14 cellular contexts compared by ENCODE assay signal in the genomic region with DNA sequence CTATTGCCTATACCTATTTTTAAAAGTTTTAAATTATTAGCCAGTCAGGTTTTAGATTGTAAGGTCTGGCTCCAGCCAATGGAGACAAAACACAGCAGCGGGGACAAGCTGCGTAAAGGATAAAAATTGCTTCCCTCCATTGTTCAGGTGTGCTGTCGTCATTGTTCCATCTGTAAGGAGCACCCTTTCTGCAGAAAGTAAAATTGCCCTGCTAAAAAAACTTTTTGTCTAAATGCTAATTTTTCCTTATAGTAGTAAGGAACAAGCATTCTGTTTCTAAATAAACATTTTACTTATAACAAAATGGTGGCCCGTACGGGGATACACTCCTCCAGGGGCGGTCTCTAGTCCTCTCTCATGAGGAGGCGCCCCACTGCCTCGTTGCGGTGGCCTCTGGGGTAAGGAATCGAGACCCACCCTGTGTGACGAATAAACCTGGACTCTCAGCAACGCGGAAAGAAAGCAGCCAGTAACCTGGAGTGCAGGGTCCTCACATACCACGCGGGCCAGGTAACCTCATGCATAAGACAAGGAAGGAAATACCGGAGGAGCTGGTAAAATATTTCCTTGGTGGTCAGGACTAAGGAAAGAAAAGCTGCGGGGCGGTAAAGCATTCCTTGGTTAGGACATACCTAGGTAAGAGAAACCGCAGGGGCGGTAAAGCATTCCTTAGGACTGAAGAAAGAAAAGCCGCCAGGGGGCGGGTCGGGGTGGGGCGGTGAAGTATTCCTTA.
"Had no signal": no experiment of that assay in that cellular context is flagged by ENCODE, and none has a peak within 500 bp of the region (broad histone marks: within the 10 kb centered on the region; RNA-seq: fewer than 3 reads in every experiment).

No MANE protein-coding gene starts in this region.

- H3K4me1 ChIP-seq: ascending aorta, gastrocnemius medialis, lower lobe of right lung, sigmoid colon, suprapubic skin, upper lobe of left lung had no signal

- H3K4me3 Mint-ChIP-seq: activated CD4-positive, alpha-beta memory T cell treated with anti-CD3 and anti-CD28 coated beads for 36 hours; naive thymus-derived CD8-positive, alpha-beta T cell had no signal

- H3K27ac Mint-ChIP-seq: activated CD4-positive, alpha-beta memory T cell treated with anti-CD3 and anti-CD28 coated beads for 36 hours had no signal

- H3K27ac ChIP-seq: ascending aorta, gastrocnemius medialis, lower lobe of right lung, sigmoid colon, suprapubic skin, upper lobe of left lung had no signal

- ATAC-seq: activated CD4-positive, CD25-positive, alpha-beta regulatory T cell treated with anti-CD3 and anti-CD28 coated beads, Interleukin-2, amount 50 U/mL, for 24 hours; gastrocnemius medialis; left cardiac atrium; lower lobe of right lung; naive thymus-derived CD8-positive, alpha-beta T cell had no signal

- H3K27me3 ChIP-seq: ascending aorta, gastrocnemius medialis, sigmoid colon, suprapubic skin, upper lobe of left lung had no signal

- H3K36me3 ChIP-seq: ascending aorta, lower lobe of right lung, sigmoid colon, suprapubic skin had no signal

- H3K4me1 Mint-ChIP-seq: naive thymus-derived CD8-positive, alpha-beta T cell had no signal

- DNase-seq: activated CD4-positive, alpha-beta memory T cell treated with anti-CD3 and anti-CD28 coated beads for 36 hours; gastrocnemius medialis; left cardiac atrium; lower lobe of right lung; naive thymus-derived CD8-positive, alpha-beta T cell; occipital lobe; sigmoid colon; stimulated activated CD4-positive, alpha-beta T cell treated with anti-CD3 and anti-CD28 coated beads, Interleukin-12 subunit alpha, Interleukin-12 subunit beta, amount 100 ng/mL, for 4 hours; stimulated activated naive CD4-positive, alpha-beta T cell; T-helper 2 cell; upper lobe of left lung had no signal

- H3K4me3 ChIP-seq: ascending aorta, gastrocnemius medialis, lower lobe of right lung, sigmoid colon, suprapubic skin, upper lobe of left lung had no signal

- H3K27me3 Mint-ChIP-seq: activated CD4-positive, alpha-beta memory T cell treated with anti-CD3 and anti-CD28 coated beads for 36 hours; naive thymus-derived CD8-positive, alpha-beta T cell had no signal

- H3K9me3 ChIP-seq: gastrocnemius medialis, lower lobe of right lung, sigmoid colon, suprapubic skin, upper lobe of left lung had no signal
